Comparison of ENCODE assay signal across 36 cellular contexts in the genomic region with DNA sequence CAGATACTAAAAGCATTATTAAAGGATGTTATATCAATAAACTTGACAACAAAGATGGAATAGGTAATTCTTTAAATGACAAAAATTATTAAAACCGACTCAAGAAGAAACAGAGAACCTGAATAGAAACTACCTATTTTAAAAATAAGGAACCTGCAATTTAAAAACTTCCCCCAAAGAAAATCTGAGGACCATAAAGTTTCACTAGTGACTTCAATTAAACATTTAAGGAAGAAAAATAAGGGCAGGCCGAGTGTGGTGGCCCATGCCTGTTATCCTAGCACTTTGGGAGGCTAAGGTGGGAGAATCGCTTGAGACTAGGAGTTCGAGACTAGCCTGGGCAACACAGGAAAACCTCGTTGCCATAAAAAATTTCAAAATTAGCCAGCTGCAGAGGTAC.
"Had no signal": no experiment of that assay in that cellular context is flagged by ENCODE, and none has a peak within 500 bp of the region (broad histone marks: within the 10 kb centered on the region; RNA-seq: fewer than 3 reads in every experiment).

No MANE protein-coding gene starts in this region.

- H3K4me1 Mint-ChIP-seq: brain; immature natural killer cell; neural crest cell; stimulated activated effector memory CD8-positive, alpha-beta T cell treated with anti-CD3 and anti-CD28 coated beads, Interleukin-12 subunit alpha, Interleukin-12 subunit beta, amount 100 ng/mL, for 72 hours had no signal

- H3K27me3 Mint-ChIP-seq: activated CD4-positive, alpha-beta memory T cell treated with anti-CD3 and anti-CD28 coated beads, Interleukin-2, amount 10 ng/mL, durations not matched to agents 7 days and 5 days; activated CD4-positive, alpha-beta T cell treated with anti-CD3 and anti-CD28 coated beads, Interleukin-2, amount 10 ng/mL, durations not matched to agents 7 days and 5 days; activated naive CD4-positive, alpha-beta T cell treated with anti-CD3 and anti-CD28 coated beads, Interleukin-2, amount 10 ng/mL, durations not matched to agents 7 days and 5 days; activated naive CD8-positive, alpha-beta T cell treated with anti-CD3 and anti-CD28 coated beads, Interleukin-2, amount 10 ng/mL, durations not matched to agents 7 days and 5 days; activated T-cell treated with anti-CD3 and anti-CD28 coated beads, Interleukin-2, amount 50 U/mL, for 24 hours; brain; naive thymus-derived CD4-positive, alpha-beta T cell had no signal

- ATAC-seq: gastroesophageal sphincter; left colon; naive thymus-derived CD4-positive, alpha-beta T cell; pancreas; psoas muscle; stimulated activated effector memory CD8-positive, alpha-beta T cell treated with anti-CD3 and anti-CD28 coated beads, Interleukin-12 subunit alpha, Interleukin-12 subunit beta, amount 100 ng/mL, for 72 hours had no signal

- H3K36me3 ChIP-seq: ascending aorta, cardiac muscle cell, gastroesophageal sphincter, pancreas, sigmoid colon, stomach, thyroid gland, upper lobe of left lung, WERI-Rb-1 had no signal

- H3K36me3 Mint-ChIP-seq: stimulated activated effector memory CD8-positive, alpha-beta T cell treated with anti-CD3 and anti-CD28 coated beads, Interleukin-12 subunit alpha, Interleukin-12 subunit beta, amount 100 ng/mL, for 72 hours had no signal

- DNase-seq: activated CD4-positive, alpha-beta memory T cell treated with anti-CD3 and anti-CD28 coated beads, Interleukin-2, amount 10 ng/mL, durations not matched to agents 7 days and 5 days; activated CD4-positive, alpha-beta T cell treated with anti-CD3 and anti-CD28 coated beads, Interleukin-2, amount 10 ng/mL, durations not matched to agents 7 days and 5 days; activated CD4-positive, CD25-positive, alpha-beta regulatory T cell treated with anti-CD3 and anti-CD28 coated beads, Interleukin-2, amount 50 U/mL, for 72 hours; activated CD8-positive, alpha-beta memory T cell treated with anti-CD3 and anti-CD28 coated beads, Interleukin-2, amount 50 U/mL, for 48 hours; activated gamma-delta T cell; activated naive CD4-positive, alpha-beta T cell treated with anti-CD3 and anti-CD28 coated beads, Interleukin-2, amount 10 ng/mL, durations not matched to agents 7 days and 5 days; activated naive CD8-positive, alpha-beta T cell treated with anti-CD3 and anti-CD28 coated beads, Interleukin-2, amount 10 ng/mL, durations not matched to agents 7 days and 5 days; activated T-cell treated with anti-CD3 and anti-CD28 coated beads, Interleukin-2, amount 50 U/mL, for 24 hours; dorsolateral prefrontal cortex; effector memory CD4-positive, alpha-beta T cell; head of caudate nucleus; hypothalamus; immature natural killer cell; kidney; left colon; mammary epithelial cell; naive thymus-derived CD4-positive, alpha-beta T cell; nucleus accumbens; pancreas; psoas muscle; sigmoid colon; small intestine; stimulated activated CD4-positive, alpha-beta T cell treated with anti-CD3 and anti-CD28 coated beads, Interleukin-4, amount 100 ng/mL, for 24 hours; stomach; thyroid gland; upper lobe of left lung; WERI-Rb-1 had no signal

- H3K9me3 ChIP-seq: ascending aorta, gastroesophageal sphincter, pancreas, psoas muscle, sigmoid colon, stomach, thyroid gland, upper lobe of left lung had no signal

- H3K4me3 Mint-ChIP-seq: activated CD4-positive, alpha-beta memory T cell treated with anti-CD3 and anti-CD28 coated beads, Interleukin-2, amount 10 ng/mL, durations not matched to agents 7 days and 5 days; activated CD4-positive, alpha-beta T cell treated with anti-CD3 and anti-CD28 coated beads, Interleukin-2, amount 10 ng/mL, durations not matched to agents 7 days and 5 days; activated naive CD4-positive, alpha-beta T cell treated with anti-CD3 and anti-CD28 coated beads, Interleukin-2, amount 10 ng/mL, durations not matched to agents 7 days and 5 days; activated naive CD8-positive, alpha-beta T cell treated with anti-CD3 and anti-CD28 coated beads, Interleukin-2, amount 10 ng/mL, durations not matched to agents 7 days and 5 days; activated T-cell treated with anti-CD3 and anti-CD28 coated beads, Interleukin-2, amount 50 U/mL, for 24 hours; brain; immature natural killer cell; mesothelial cell of epicardium; naive thymus-derived CD4-positive, alpha-beta T cell; neural crest cell; stimulated activated effector memory CD8-positive, alpha-beta T cell treated with anti-CD3 and anti-CD28 coated beads, Interleukin-12 subunit alpha, Interleukin-12 subunit beta, amount 100 ng/mL, for 72 hours; T-helper 2 cell treated with Interferon-gamma antibody and Interleukin-4, amounts not matched to agents 5 μg/mL and 100 μg/mL, for 36 hours had no signal

- H3K27ac Mint-ChIP-seq: activated CD4-positive, alpha-beta memory T cell treated with anti-CD3 and anti-CD28 coated beads, Interleukin-2, amount 10 ng/mL, durations not matched to agents 7 days and 5 days; activated CD4-positive, alpha-beta T cell treated with anti-CD3 and anti-CD28 coated beads, Interleukin-2, amount 10 ng/mL, durations not matched to agents 7 days and 5 days; activated naive CD4-positive, alpha-beta T cell treated with anti-CD3 and anti-CD28 coated beads, Interleukin-2, amount 10 ng/mL, durations not matched to agents 7 days and 5 days; activated naive CD8-positive, alpha-beta T cell treated with anti-CD3 and anti-CD28 coated beads, Interleukin-2, amount 10 ng/mL, durations not matched to agents 7 days and 5 days; activated T-cell treated with anti-CD3 and anti-CD28 coated beads, Interleukin-2, amount 50 U/mL, for 24 hours; brain; immature natural killer cell; mesothelial cell of epicardium; naive thymus-derived CD4-positive, alpha-beta T cell; stimulated activated effector memory CD8-positive, alpha-beta T cell treated with anti-CD3 and anti-CD28 coated beads, Interleukin-12 subunit alpha, Interleukin-12 subunit beta, amount 100 ng/mL, for 72 hours; T-helper 2 cell treated with Interferon-gamma antibody and Interleukin-4, amounts not matched to agents 5 μg/mL and 100 μg/mL, for 36 hours had no signal

- H3K9me3 Mint-ChIP-seq: activated CD4-positive, alpha-beta memory T cell treated with anti-CD3 and anti-CD28 coated beads, Interleukin-2, amount 10 ng/mL, durations not matched to agents 7 days and 5 days; activated CD4-positive, alpha-beta T cell treated with anti-CD3 and anti-CD28 coated beads, Interleukin-2, amount 10 ng/mL, durations not matched to agents 7 days and 5 days; activated naive CD4-positive, alpha-beta T cell treated with anti-CD3 and anti-CD28 coated beads, Interleukin-2, amount 10 ng/mL, durations not matched to agents 7 days and 5 days; activated naive CD8-positive, alpha-beta T cell treated with anti-CD3 and anti-CD28 coated beads, Interleukin-2, amount 10 ng/mL, durations not matched to agents 7 days and 5 days; activated T-cell treated with anti-CD3 and anti-CD28 coated beads, Interleukin-2, amount 50 U/mL, for 24 hours; immature natural killer cell; mesothelial cell of epicardium; naive thymus-derived CD4-positive, alpha-beta T cell; neural crest cell; stimulated activated effector memory CD8-positive, alpha-beta T cell treated with anti-CD3 and anti-CD28 coated beads, Interleukin-12 subunit alpha, Interleukin-12 subunit beta, amount 100 ng/mL, for 72 hours; T-helper 2 cell treated with Interferon-gamma antibody and Interleukin-4, amounts not matched to agents 5 μg/mL and 100 μg/mL, for 36 hours had no signal

- H3K27me3 ChIP-seq: ascending aorta, cardiac muscle cell, dorsolateral prefrontal cortex, gastroesophageal sphincter, pancreas, sigmoid colon, stomach, thyroid gland, upper lobe of left lung had no signal

- H3K4me1 ChIP-seq: ascending aorta, gastroesophageal sphincter, pancreas, psoas muscle, sigmoid colon, stomach, thyroid gland, upper lobe of left lung had no signal

- FAIRE-seq: kidney, pancreas, small intestine had no signal

- H3K27ac ChIP-seq: ascending aorta, cardiac muscle cell, coronary artery, dorsolateral prefrontal cortex, gastroesophageal sphincter, pancreas, psoas muscle, sigmoid colon, stomach, thyroid gland, upper lobe of left lung, WERI-Rb-1 had no signal

- H3K4me3 ChIP-seq: ascending aorta, cardiac muscle cell, coronary artery, dorsolateral prefrontal cortex, gastroesophageal sphincter, pancreas, psoas muscle, sigmoid colon, stomach, thyroid gland, upper lobe of left lung had no signal
